In genomic region chr4:37561803-37562207, GRCh38 we compare ENCODE assay signal across 10 cellular contexts.
DNase-seq lines count a peak whose midpoint lies in the region; ATAC-seq and TF ChIP-seq lines count a peak whose summit lies in the region.
"Had no signal": no experiment of that assay in that cellular context is flagged by ENCODE, and none has a peak within 500 bp of the region (broad histone marks: within the 10 kb centered on the region; RNA-seq: fewer than 3 reads in every experiment).

No MANE protein-coding gene starts in this region.

- peaks cover 24% of the 10 kb centered on the region for H3K4me1 ChIP-seq in PC-3 (ENCODE audit: insufficient read depth, low read length)
- H3K4me1 ChIP-seq in trophoblast cell (ENCODE audit: control insufficient read depth in 1 of 2, insufficient read depth in 2 of 2, low read length in 2 of 2): peaks cover 0 to 3% of the 10 kb centered on the region in 2 experiments

- H3K79me2 ChIP-seq in PC-3 (ENCODE audit: low read length) (no peaks in the 10 kb centered on the region), trophoblast cell (ENCODE audit: control insufficient read depth, insufficient read depth, low read length, poor library complexity) (no peaks in the 10 kb centered on the region)

- H4K12ac ChIP-seq in trophoblast cell (ENCODE audit: low read depth, low read length): no peak overlapping the region

- POLR2A ChIA-PET in PC-3 (lab: Charles Lee; ENCODE audit: unreplicated experiment): no interaction called here

- DNase-seq in DMS53 (lab: John Stamatoyannopoulos, UW) (peak; percentile 30), DMS53 treated with DMSO at 0.1 percent for 48 hours (lab: John Stamatoyannopoulos, UW; ENCODE audit: unreplicated experiment) (no peak), PC-3 (peak; percentile 77), trophoblast cell (peak; percentile 78 to 94), NCI-H2227 treated with DMSO at 0.1 percent for 48 hours (lab: John Stamatoyannopoulos, UW) (no peak), left colon (no peak), left cardiac atrium (no peak)
- DNase-seq: activated effector memory CD4-positive, alpha-beta T cell treated with anti-CD3 and anti-CD28 coated beads, Interleukin-2, amount 50 U/mL, for 16 hours had no signal

- CTCF ChIA-PET in PC-3 (lab: Charles Lee): no interaction called here

- peak; percentile 97 for ATAC-seq in HG02938 (IDR thresholded peaks at IDR 0.05; ENCODE audit: unreplicated experiment)
- ATAC-seq in PC-3: peak; percentile 46
- no peak for ATAC-seq in left colon
- ATAC-seq in left cardiac atrium: no peak

- H3K27me3 ChIP-seq in PC-3 (ENCODE audit: low read length): no peaks in the 10 kb centered on the region
- H3K27me3 ChIP-seq in trophoblast cell (ENCODE audit: insufficient read depth, low read length): no peaks in the 10 kb centered on the region

- H4K8ac ChIP-seq in trophoblast cell (ENCODE audit: low read depth, low read length): no peak overlapping the region

- no peak overlapping the region for H2BK12ac ChIP-seq in trophoblast cell (ENCODE audit: low read length)

- no peak for TF ChIP-seq CTCF in PC-3 (conservative IDR thresholded peaks at IDR 0.05; ENCODE audit: low read depth, low read length)

- H3K14ac ChIP-seq in trophoblast cell (ENCODE audit: low read length): no peak overlapping the region

- H2AFZ ChIP-seq in PC-3 (ENCODE audit: low read length) (no peak overlapping the region), trophoblast cell (ENCODE audit: insufficient read depth, low read length, poor library complexity) (no peak overlapping the region)

- no TSS peak for BruUV-seq in PC-3 (replicated peaks; lab: Mats Ljungman, UMichigan)

- H3K9ac ChIP-seq in PC-3 (ENCODE audit: low read length): peak overlapping the region; percentile 56
- no peak overlapping the region for H3K9ac ChIP-seq in trophoblast cell (ENCODE audit: low read length)

- H3K23ac ChIP-seq in trophoblast cell (ENCODE audit: low read length): no peak overlapping the region

- no peak overlapping the region for H3K4ac ChIP-seq in trophoblast cell (ENCODE audit: low read depth, low read length)

- no peak overlapping the region for H2BK120ac ChIP-seq in trophoblast cell (ENCODE audit: insufficient read depth, low read length, poor library complexity)

- no peak overlapping the region for H3K18ac ChIP-seq in trophoblast cell (ENCODE audit: low read length)

- H3K4me2 ChIP-seq in PC-3 (ENCODE audit: low read length): 0 out of 2 replicates have a peak overlapping the region, but pooled peaks have one; percentile 11
- no peak overlapping the region for H3K4me2 ChIP-seq in trophoblast cell (ENCODE audit: low read length)

- no peaks in the 10 kb centered on the region for H3K36me3 ChIP-seq in PC-3 (ENCODE audit: low read depth, low read length)
- H3K36me3 ChIP-seq in trophoblast cell (ENCODE audit: control insufficient read depth in 1 of 2, insufficient read depth in 2 of 2, low read length in 2 of 2): peaks cover 0 to 4% of the 10 kb centered on the region in 2 experiments
- H3K36me3 ChIP-seq: thoracic aorta had no signal

- no peak overlapping the region for H2BK5ac ChIP-seq in trophoblast cell (ENCODE audit: low read depth, low read length, poor library complexity)

- peak overlapping the region; percentile 96 for H3K27ac ChIP-seq in PC-3 (ENCODE audit: low read length)
- no peak overlapping the region for H3K27ac ChIP-seq in trophoblast cell (ENCODE audit: low read depth, low read length)
- H3K27ac ChIP-seq: thoracic aorta had no signal

- no peaks in the 10 kb centered on the region for H3K9me2 ChIP-seq in PC-3 (replicated peaks; ENCODE audit: low read length)

- H3K4me3 ChIP-seq in PC-3 (ENCODE audit: low read length) (no peak overlapping the region), trophoblast cell (ENCODE audit: low read depth, low read length) (no peak overlapping the region)
- H3K4me3 ChIP-seq: thoracic aorta had no signal

- H4K91ac ChIP-seq in trophoblast cell (ENCODE audit: low read depth, low read length): no peak overlapping the region

- H2AK5ac ChIP-seq in trophoblast cell (ENCODE audit: low read length): no peak overlapping the region

- no peaks in the 10 kb centered on the region for H3K79me1 ChIP-seq in trophoblast cell (ENCODE audit: low read length)

- intact Hi-C loops in PC-3 (cut with micrococcal nuclease): no loop called here
- intact Hi-C loops in left colon (cut with DNase I, micrococcal nuclease): no loop called here
- intact Hi-C loops in left cardiac atrium (cut with DNase I): loop anchor here in 1 of 2 donors (10.0 kb wide), 1 partner anchor 107 kb away; a partner anchor contains a TSS

- H3F3A ChIP-seq in PC-3 (ENCODE audit: low read length, unreplicated experiment): no peaks in the 10 kb centered on the region

- H4K20me1 ChIP-seq in PC-3 (ENCODE audit: low read length): no peaks in the 10 kb centered on the region

- H3K9me3 ChIP-seq in PC-3 (ENCODE audit: low read length) (no peaks in the 10 kb centered on the region), trophoblast cell (ENCODE audit: insufficient read depth, low read depth, low read length) (no peaks in the 10 kb centered on the region)
- H3K9me3 ChIP-seq: thoracic aorta had no signal

- WGBS in trophoblast cell (ENCODE audit: extremely low coverage, insufficient coverage, insufficient read length): no CpG with 5 or more reads among the region's 1 CpG

Comparison
In these comparisons a context has a peak if more than half of its experiments do, and no peak if none do; other contexts are left out.
1. DNase-seq: peak in DMS53 (single experiment), PC-3 (single experiment) and trophoblast cell (2 of 2); none in DMS53 treated with DMSO at 0.1 percent for 48 hours (single experiment), NCI-H2227 treated with DMSO at 0.1 percent for 48 hours (single experiment), left colon (0 of 2) and left cardiac atrium (single experiment).
2. ATAC-seq: peak in HG02938 (single experiment) and PC-3 (single experiment); none in left colon (single experiment) and left cardiac atrium (0 of 2).